Comparison of ENCODE assay signal across 8 cellular contexts in the genomic region with DNA sequence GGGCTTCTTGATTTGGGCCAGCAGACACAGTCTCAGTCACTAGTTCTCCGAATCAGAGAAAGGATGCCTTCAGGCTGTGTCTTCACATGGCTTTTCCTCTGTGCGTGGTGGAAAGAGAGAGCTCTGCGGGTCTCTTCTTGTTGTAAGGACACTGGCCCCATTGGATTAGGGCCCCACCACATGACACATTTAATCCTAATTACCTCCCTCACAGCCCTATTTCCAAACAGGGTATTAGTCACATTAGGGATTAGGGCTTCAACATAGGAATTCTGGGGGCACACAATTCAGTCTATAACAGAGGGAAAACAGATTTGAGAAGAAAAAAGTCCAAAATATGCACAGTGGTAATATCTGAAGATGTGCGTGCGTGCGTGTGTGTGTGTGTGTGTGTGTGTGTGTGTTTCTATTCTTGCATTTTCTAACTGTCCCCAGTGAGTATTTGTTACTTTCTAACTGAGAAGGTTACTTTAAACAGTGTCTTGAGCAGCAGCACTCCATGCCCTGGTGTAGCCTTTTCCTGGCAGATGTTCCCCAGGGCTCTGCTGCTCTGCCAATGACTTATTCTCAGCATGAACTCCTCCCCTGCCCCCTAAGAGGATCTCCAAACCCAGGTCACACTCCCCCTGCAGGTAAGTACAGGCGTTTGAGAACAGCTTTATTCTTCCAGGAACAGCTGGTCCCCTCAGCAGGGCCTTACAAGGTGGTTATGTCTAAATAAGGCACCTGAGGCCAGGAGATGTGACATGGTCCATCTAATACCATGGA.
DNase-seq lines count a peak whose midpoint lies in the region; ATAC-seq lines count a peak whose summit lies in the region.
"Had no signal": no experiment of that assay in that cellular context is flagged by ENCODE, and none has a peak within 500 bp of the region (broad histone marks: within the 10 kb centered on the region; RNA-seq: fewer than 3 reads in every experiment).

No MANE protein-coding gene starts in this region.

- peak; percentile 78 for DNase-seq in NCI-H2196 (lab: John Stamatoyannopoulos, UW; ENCODE audit: unreplicated experiment)
- peak; percentile 31 for DNase-seq in activated T-helper 2 cell treated with anti-CD3 and anti-CD28 coated beads, Interferon-gamma antibody, Interleukin-2, Interleukin-4, amounts not matched to agents 10 μg/mL and 5 μg/mL and 100 μg/mL, durations not matched to agents 14 hours and 24 hours and 36 hours (ENCODE audit: low spot score)
- peak; percentile 39 for DNase-seq in iPS DF 6.9 (ENCODE audit: low read depth, low spot score)
- DNase-seq in stimulated activated naive CD4-positive, alpha-beta T cell treated with Interleukin-2 at 50 U/mL for 16 hours (lab: John Stamatoyannopoulos, UW), result peak; percentile 23
- DNase-seq in foreskin melanocyte, result no peak

- H3K36me3 ChIP-seq in iPS DF 6.9 (ENCODE audit: control insufficient read depth, insufficient read depth, low read length), result no peaks in the 10 kb centered on the region

- peak; percentile 45 for ATAC-seq in GM21825 (IDR thresholded peaks at IDR 0.05; ENCODE audit: unreplicated experiment)

- WGBS in iPS DF 6.9 (ENCODE audit: insufficient coverage, insufficient read length), result no CpG with 5 or more reads among the region's 7 CpGs

- H3K4me1 ChIP-seq in iPS DF 6.9 (ENCODE audit: control insufficient read depth, insufficient read depth, low read length), result no peaks in the 10 kb centered on the region

- no peaks in the 10 kb centered on the region for H3K27me3 ChIP-seq in iPS DF 6.9 (ENCODE audit: control insufficient read depth, insufficient read depth, low read length)

- intact Hi-C loops in activated T-helper 2 cell treated with anti-CD3 and anti-CD28 coated beads, Interferon-gamma antibody, Interleukin-2, Interleukin-4, amounts not matched to agents 10 μg/mL and 5 μg/mL and 100 μg/mL, durations not matched to agents 14 hours and 24 hours and 36 hours (cut with micrococcal nuclease), result no loop called here

- peak overlapping the region; percentile 54 for H3K27ac Mint-ChIP-seq in activated T-helper 2 cell treated with anti-CD3 and anti-CD28 coated beads, Interferon-gamma antibody, Interleukin-2, Interleukin-4, amounts not matched to agents 10 μg/mL and 5 μg/mL and 100 μg/mL, durations not matched to agents 14 hours and 24 hours and 36 hours

- H3K27me3 Mint-ChIP-seq in activated T-helper 2 cell treated with anti-CD3 and anti-CD28 coated beads, Interferon-gamma antibody, Interleukin-2, Interleukin-4, amounts not matched to agents 10 μg/mL and 5 μg/mL and 100 μg/mL, durations not matched to agents 14 hours and 24 hours and 36 hours (ENCODE audit: low read depth), result no peaks in the 10 kb centered on the region
- H3K27me3 Mint-ChIP-seq: brain had no signal

- no peak overlapping the region for H3K27ac ChIP-seq in iPS DF 6.9 (ENCODE audit: low read length)

- H3K36me3 Mint-ChIP-seq in activated T-helper 2 cell treated with anti-CD3 and anti-CD28 coated beads, Interferon-gamma antibody, Interleukin-2, Interleukin-4, amounts not matched to agents 10 μg/mL and 5 μg/mL and 100 μg/mL, durations not matched to agents 14 hours and 24 hours and 36 hours (ENCODE audit: low read depth), result peaks cover 76% of the 10 kb centered on the region

- H3K4me3 Mint-ChIP-seq in activated T-helper 2 cell treated with anti-CD3 and anti-CD28 coated beads, Interferon-gamma antibody, Interleukin-2, Interleukin-4, amounts not matched to agents 10 μg/mL and 5 μg/mL and 100 μg/mL, durations not matched to agents 14 hours and 24 hours and 36 hours (ENCODE audit: low read depth), result no peak overlapping the region
- H3K4me3 Mint-ChIP-seq: brain had no signal

- no peaks in the 10 kb centered on the region for H3K9me3 ChIP-seq in iPS DF 6.9 (ENCODE audit: control insufficient read depth, insufficient read depth, low read length)

- peaks cover 45% of the 10 kb centered on the region for H3K4me1 Mint-ChIP-seq in activated T-helper 2 cell treated with anti-CD3 and anti-CD28 coated beads, Interferon-gamma antibody, Interleukin-2, Interleukin-4, amounts not matched to agents 10 μg/mL and 5 μg/mL and 100 μg/mL, durations not matched to agents 14 hours and 24 hours and 36 hours (ENCODE audit: low read depth)

- H3K9me3 Mint-ChIP-seq in activated T-helper 2 cell treated with anti-CD3 and anti-CD28 coated beads, Interferon-gamma antibody, Interleukin-2, Interleukin-4, amounts not matched to agents 10 μg/mL and 5 μg/mL and 100 μg/mL, durations not matched to agents 14 hours and 24 hours and 36 hours, result peaks cover 6% of the 10 kb centered on the region

- peak overlapping the region; percentile 40; the same call in 1 of the 2 replicates for H3K4me3 ChIP-seq in GM08714 (ENCODE audit: low read length)
- H3K4me3 ChIP-seq in iPS DF 6.9 (ENCODE audit: low read length), result no peak overlapping the region
